1 cellular context compared by ENCODE assay signal in the genomic region with DNA sequence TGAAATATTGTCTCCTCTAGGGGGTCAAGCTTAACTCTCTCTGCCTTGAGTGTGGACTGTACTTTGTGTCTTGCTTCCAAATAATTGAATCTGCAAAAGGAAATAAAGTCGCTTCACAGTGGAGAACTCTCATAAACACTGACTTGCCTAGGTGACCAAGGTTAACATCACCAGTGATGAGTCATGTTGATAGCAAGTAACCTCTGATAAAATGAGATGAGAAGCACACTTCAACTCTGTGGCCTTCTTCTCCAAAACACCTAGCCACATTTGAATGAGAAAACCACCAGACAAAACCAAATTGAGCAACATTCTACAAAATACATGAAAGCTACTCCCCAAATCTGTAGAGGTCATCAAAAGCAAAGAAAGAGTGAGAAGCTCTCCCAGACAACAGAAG.
TF ChIP-seq lines count a peak whose summit lies in the region.

No MANE protein-coding gene starts in this region.

TF ChIP-seq in H1, 55 proteins besides CTCF, POLR2A, EP300 and RAD21:
- TF ChIP-seq JUND (IDR thresholded peaks at IDR 0.05; ENCODE audit: low read length): no peak
- no peak for TF ChIP-seq FOSL1 (IDR thresholded peaks at IDR 0.05; ENCODE audit: insufficient read depth, low read depth, low read length)
- no peak for TF ChIP-seq SAP30 (IDR thresholded peaks at IDR 0.05; ENCODE audit: insufficient read depth, insufficient replicate concordance, low read length)
- no peak for TF ChIP-seq TAF7 (optimal IDR thresholded peaks at IDR 0.05; ENCODE audit: borderline replicate concordance, low read depth, low read length)
